4 cellular contexts compared by ENCODE assay signal in the genomic region with DNA sequence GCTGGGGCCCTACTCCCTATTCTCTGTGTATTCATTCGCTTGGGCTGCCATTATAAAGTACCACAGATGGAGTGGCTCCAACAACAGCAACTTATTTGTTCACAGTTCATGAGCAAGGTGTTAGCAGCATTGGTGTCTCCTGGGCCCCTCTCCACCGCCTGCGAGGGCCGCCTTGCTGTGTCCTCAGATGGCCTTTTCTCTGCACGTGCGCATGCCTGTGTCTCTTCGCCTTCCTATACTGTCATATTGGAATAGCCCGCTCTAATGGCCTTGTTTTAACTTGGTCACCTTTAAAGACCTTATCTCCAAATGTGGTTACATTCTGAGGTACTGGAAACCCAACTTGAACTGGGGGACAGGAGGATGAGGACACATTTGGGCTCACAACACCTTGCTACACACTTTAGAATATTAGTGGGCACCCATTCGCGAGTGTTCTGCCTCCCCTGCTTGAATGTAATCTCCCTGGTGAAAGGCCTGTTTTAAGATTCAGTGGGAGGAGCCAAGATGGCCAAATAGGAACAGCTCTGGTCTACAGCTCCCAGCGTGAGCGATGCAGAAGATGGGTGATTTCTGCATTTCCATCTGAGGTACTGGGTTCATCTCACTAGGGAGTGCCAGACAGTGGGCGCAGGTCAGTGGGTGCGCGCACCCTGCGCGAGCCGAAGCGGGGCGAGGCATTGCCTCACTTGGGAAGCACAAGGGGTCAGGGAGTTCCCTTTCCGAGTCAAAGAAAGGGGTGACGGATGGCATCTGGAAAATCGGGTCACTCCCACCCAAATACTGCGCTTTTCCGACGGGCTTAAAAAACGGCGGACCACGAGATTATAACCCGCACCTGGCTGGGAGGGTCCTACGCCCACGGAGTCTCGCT. TPM values are rescaled to one million over a fixed set of nuclear protein-coding genes. Genes with fewer than 3 reads are reported as not detected.
"Had no signal": no experiment of that assay in that cellular context is flagged by ENCODE, and none has a peak within 500 bp of the region (broad histone marks: within the 10 kb centered on the region; RNA-seq: fewer than 3 reads in every experiment).

No MANE protein-coding gene starts in this region.

RNA-seq across cellular contexts. Expression of gene ENPP6, which starts 9.7 kb away (rescaled TPM):
- total RNA-seq: left ventricle myocardium inferior, mononuclear cell, osteocyte, suprapubic skin had no signal
